Comparison of ENCODE assay signal across 26 cellular contexts in the genomic region with DNA sequence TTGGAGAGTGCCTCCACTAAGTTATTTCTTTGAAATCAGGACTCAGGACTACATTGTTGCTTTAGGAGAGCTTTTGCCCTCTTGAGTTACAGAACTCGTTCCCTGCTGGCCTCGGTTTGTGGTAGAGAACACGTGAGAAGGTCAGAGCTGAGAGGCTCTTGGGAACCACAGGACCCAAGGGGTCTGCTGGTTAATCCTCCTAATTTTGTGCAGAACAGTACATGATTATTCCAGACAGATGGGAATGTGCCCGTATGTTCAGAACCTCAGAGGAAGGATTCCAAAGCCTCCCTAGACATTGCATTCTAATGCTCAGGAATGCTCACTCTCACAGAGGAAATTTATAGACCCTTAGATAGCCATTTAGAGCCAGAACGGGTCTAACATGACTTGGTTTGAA. TPM values are rescaled to one million over a fixed set of nuclear protein-coding genes. Genes with fewer than 3 reads are reported as not detected.
DNase-seq lines count a peak whose midpoint lies in the region; ATAC-seq lines count a peak whose summit lies in the region.
"Had no signal": no experiment of that assay in that cellular context is flagged by ENCODE, and none has a peak within 500 bp of the region (broad histone marks: within the 10 kb centered on the region; RNA-seq: fewer than 3 reads in every experiment).

No MANE protein-coding gene starts in this region.

- intact Hi-C loops in left colon (cut with DNase I, micrococcal nuclease): no loop called here

- no peak overlapping the region for H3K9ac ChIP-seq in BLaER1
- H3K9ac ChIP-seq: neural progenitor cell had no signal

- ATAC-seq in left colon (no peak), HG03432 (IDR thresholded peaks at IDR 0.05; ENCODE audit: unreplicated experiment) (no peak)
- ATAC-seq: activated CD4-positive, alpha-beta T cell treated with anti-CD3 and anti-CD28 coated beads for 36 hours; activated naive CD8-positive, alpha-beta T cell treated with anti-CD3 and anti-CD28 coated beads, Interleukin-2, amount 50 U/mL, for 24 hours had no signal

- H3K4me2 ChIP-seq in BLaER1: peak overlapping the region; percentile 31
- H3K4me2 ChIP-seq: neural progenitor cell had no signal

- H3K4me3 ChIP-seq in BLaER1 (no peak overlapping the region), skeletal muscle cell (ENCODE audit: low read depth, low read length) (no peak overlapping the region)
- H3K4me3 ChIP-seq: neural progenitor cell, sigmoid colon had no signal

- H3K4me1 ChIP-seq in BLaER1: peaks cover 12% of the 10 kb centered on the region; the same call in 1 of the 2 replicates
- H3K4me1 ChIP-seq: neural progenitor cell had no signal

- peak; percentile 81 for DNase-seq in amniotic epithelial cell (ENCODE audit: low read depth)
- DNase-seq in iris pigment epithelial cell (ENCODE audit: low read depth): peak; percentile 43
- DNase-seq in skeletal muscle cell (ENCODE audit: low read depth): peak; percentile 83
- no peak for DNase-seq in hippocampal formation (lab: John Stamatoyannopoulos, UW)
- no peak for DNase-seq in islet precursor cell
- no peak for DNase-seq in left colon
- DNase-seq: ACHN; activated CD4-positive, alpha-beta T cell treated with anti-CD3 and anti-CD28 coated beads for 36 hours; activated gamma-delta T cell treated with Interleukin-2 at 50 U/mL for 16 hours; activated naive CD8-positive, alpha-beta T cell treated with anti-CD3 and anti-CD28 coated beads, Interleukin-2, amount 50 U/mL, for 24 hours; activated T-cell treated with anti-CD3 and anti-CD28 coated beads, Interleukin-2, amount 50 U/mL, for 24 hours; dermis blood vessel endothelial cell; EL; foreskin fibroblast; H7; immature natural killer cell; Karpas-422; NCI-H1694 treated with DMSO at 0.1 percent for 48 hours; NCI-H2171 treated with DMSO at 0.1 percent for 48 hours; NCI-H524 treated with DMSO at 0.1 percent for 48 hours; sigmoid colon; stimulated activated CD8-positive, alpha-beta memory T cell treated with anti-CD3 and anti-CD28 coated beads, Interleukin-4, amount 100 ng/mL, for 48 hours; T-helper 2 cell had no signal

- no peaks in the 10 kb centered on the region for H3K27me3 ChIP-seq in BLaER1
- H3K27me3 ChIP-seq: neural progenitor cell, sigmoid colon had no signal

- peaks cover 2% of the 10 kb centered on the region for H3K9me3 ChIP-seq in BLaER1
- H3K9me3 ChIP-seq: sigmoid colon had no signal

- H3K27ac ChIP-seq in BLaER1: no peak overlapping the region
- H3K27ac ChIP-seq: neural progenitor cell, sigmoid colon had no signal

- no peaks in the 10 kb centered on the region for H4K20me1 ChIP-seq in BLaER1

- no peaks in the 10 kb centered on the region for H3K36me3 ChIP-seq in BLaER1
- H3K36me3 ChIP-seq: neural progenitor cell, sigmoid colon had no signal

RNA-seq across cellular contexts. Expression of gene BASP1, which starts 25.2 kb away (rescaled TPM):
- total RNA-seq in left colon: 1 to 10 TPM; 3.7 to 5.0 TPM

Comparison
In these comparisons a context has a peak if more than half of its experiments do, and no peak if none do; other contexts are left out.
1. DNase-seq: peak in amniotic epithelial cell (single experiment), iris pigment epithelial cell (single experiment) and skeletal muscle cell (single experiment); none in hippocampal formation (0 of 2), islet precursor cell (single experiment) and left colon (0 of 2).